9 cellular contexts compared by ENCODE assay signal in the genomic region with DNA sequence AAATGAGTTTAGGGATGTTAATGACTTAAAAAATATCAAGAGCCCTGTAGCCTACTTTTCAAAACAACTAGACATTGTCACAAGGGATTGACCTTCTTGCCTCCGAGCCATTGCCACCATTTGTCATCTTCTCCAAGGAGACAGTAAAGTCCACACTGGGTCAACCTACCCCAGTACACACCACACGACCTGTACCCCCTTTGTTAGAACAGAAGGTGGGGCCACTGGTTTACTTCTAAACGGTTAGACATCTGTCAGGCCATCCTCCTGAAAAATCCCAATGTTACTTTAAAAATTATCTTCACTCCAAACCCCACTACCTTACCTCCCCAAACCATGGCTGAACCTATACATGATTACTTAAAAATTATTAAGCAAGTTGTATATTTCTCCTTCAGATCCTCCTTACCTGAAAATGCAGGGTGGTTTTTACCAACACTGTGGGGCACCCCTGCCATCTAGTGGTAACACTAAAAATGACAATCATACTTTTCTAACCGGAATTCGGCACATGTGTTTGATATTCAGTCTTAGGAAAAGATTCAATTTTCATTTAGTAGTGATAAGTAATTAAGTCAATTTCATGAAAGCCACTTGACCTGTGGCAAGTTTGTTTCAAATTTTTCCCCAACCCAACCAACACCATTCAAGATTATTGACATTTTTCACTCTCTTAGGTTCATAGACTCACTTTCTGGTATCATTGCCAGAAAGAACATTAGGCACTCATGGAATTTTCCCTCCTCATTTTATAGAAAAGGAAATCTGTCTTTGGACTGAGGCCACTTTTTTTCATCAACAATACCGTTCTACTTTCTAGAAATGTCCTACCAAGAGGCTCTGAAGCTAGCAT.
DNase-seq lines count a peak whose midpoint lies in the region; ATAC-seq and TF ChIP-seq lines count a peak whose summit lies in the region.
"Had no signal": no experiment of that assay in that cellular context is flagged by ENCODE, and none has a peak within 500 bp of the region (broad histone marks: within the 10 kb centered on the region; RNA-seq: fewer than 3 reads in every experiment).

No MANE protein-coding gene starts in this region.

- peak; percentile 83 for ATAC-seq in GM21390 (IDR thresholded peaks at IDR 0.05; ENCODE audit: unreplicated experiment)

- H3K9me3 Mint-ChIP-seq in T-helper 2 cell treated with Interferon-gamma antibody and Interleukin-4, amounts not matched to agents 5 μg/mL and 100 μg/mL, for 36 hours, result no peaks in the 10 kb centered on the region

- TF ChIP-seq CTCF in VCaP (conservative IDR thresholded peaks at IDR 0.05) (peak; percentile 88), fibroblast of lung (conservative IDR thresholded peaks at IDR 0.05 in 1 of 2, IDR thresholded peaks at IDR 0.05 in 1 of 2; ENCODE audit: low read depth in 1 of 2, low read length in 2 of 2) (peak; percentile 78 to 83), ovary (IDR thresholded peaks at IDR 0.05) (peak; percentile 35 to 84 (median 83))

- no peak overlapping the region for H2AFZ ChIP-seq in fibroblast of lung (ENCODE audit: low read length)

- H3K27me3 ChIP-seq in fibroblast of lung (ENCODE audit: control insufficient read depth, insufficient read depth, low read length), result no peaks in the 10 kb centered on the region
- H3K27me3 ChIP-seq in ovary, result no peaks in the 10 kb centered on the region
- H3K27me3 ChIP-seq: BLaER1 treated with 17β-estradiol and CSF1 and Interleukin-3, amounts not matched to agents 10 nM and 100 nM had no signal

- DNase-seq in NCI-H1436 (lab: John Stamatoyannopoulos, UW), result peak; percentile 40
- DNase-seq in NCI-H1436 treated with DMSO at 0.1 percent for 48 hours (lab: John Stamatoyannopoulos, UW), result no peak
- peak; percentile 26 for DNase-seq in NCI-H1105 treated with DMSO at 0.1 percent for 48 hours (lab: John Stamatoyannopoulos, UW)
- DNase-seq in fibroblast of lung (ENCODE audit: low read depth in 2 of 2), result peak; percentile 13 to 44
- DNase-seq in ovary, result peak in 2 of 5 donors; percentile 26 to 28
- DNase-seq in T-helper 2 cell treated with Interferon-gamma antibody and Interleukin-4, amounts not matched to agents 5 μg/mL and 100 μg/mL, for 36 hours (ENCODE audit: low spot score), result no peak

- no peak for TF ChIP-seq POLR2A in ovary (IDR thresholded peaks at IDR 0.05)

- no peak for TF ChIP-seq EP300 in ovary (IDR thresholded peaks at IDR 0.05)

- H3K4me1 ChIP-seq in fibroblast of lung (ENCODE audit: control insufficient read depth, extremely low read depth, insufficient read depth, low read length), result no peaks in the 10 kb centered on the region
- H3K4me1 ChIP-seq in ovary (ENCODE audit: insufficient read depth), result peaks cover 1% of the 10 kb centered on the region

- H3K9ac ChIP-seq in fibroblast of lung (ENCODE audit: insufficient read depth, low read length), result no peak overlapping the region
- H3K9ac ChIP-seq: BLaER1 treated with 17β-estradiol and CSF1 and Interleukin-3, amounts not matched to agents 10 nM and 100 nM had no signal

- 40 to 43% (median 42%) methylated on average over 6 of the region's 6 CpGs for WGBS in ovary, 3 donors

- no peak overlapping the region for H3K4me3 ChIP-seq in fibroblast of lung (replicated peaks in 1 of 4; ENCODE audit: control extremely low read depth in 1 of 4, insufficient read depth in 1 of 4, low read depth in 3 of 4, low read length in 4 of 4)
- H3K4me3 ChIP-seq in ovary, result no peak overlapping the region
- H3K4me3 ChIP-seq: BLaER1 treated with 17β-estradiol and CSF1 and Interleukin-3, amounts not matched to agents 10 nM and 100 nM had no signal

- H4K20me1 ChIP-seq in fibroblast of lung (ENCODE audit: control insufficient read depth, extremely low read depth, insufficient read depth, low read length), result no peaks in the 10 kb centered on the region
- H4K20me1 ChIP-seq: BLaER1 treated with 17β-estradiol and CSF1 and Interleukin-3, amounts not matched to agents 10 nM and 100 nM had no signal

- H3K27ac ChIP-seq in VCaP (no peak overlapping the region), fibroblast of lung (ENCODE audit: insufficient read depth, low read length) (no peak overlapping the region), ovary (no peak overlapping the region)
- H3K27ac ChIP-seq: BLaER1 treated with 17β-estradiol and CSF1 and Interleukin-3, amounts not matched to agents 10 nM and 100 nM had no signal

- no peaks in the 10 kb centered on the region for H3K4me1 Mint-ChIP-seq in T-helper 2 cell treated with Interferon-gamma antibody and Interleukin-4, amounts not matched to agents 5 μg/mL and 100 μg/mL, for 36 hours (ENCODE audit: low read depth)

- H3K9me3 ChIP-seq in fibroblast of lung (ENCODE audit: control insufficient read depth, insufficient read depth, low read depth, low read length) (no peaks in the 10 kb centered on the region), ovary (no peaks in the 10 kb centered on the region)
- H3K9me3 ChIP-seq: BLaER1 treated with 17β-estradiol and CSF1 and Interleukin-3, amounts not matched to agents 10 nM and 100 nM had no signal

- H3K79me2 ChIP-seq in fibroblast of lung (ENCODE audit: control insufficient read depth, insufficient read depth, low read length), result no peaks in the 10 kb centered on the region

- H3K36me3 ChIP-seq in fibroblast of lung (ENCODE audit: control insufficient read depth, insufficient read depth, low read length), result no peaks in the 10 kb centered on the region
- H3K36me3 ChIP-seq in ovary, result no peaks in the 10 kb centered on the region
- H3K36me3 ChIP-seq: BLaER1 treated with 17β-estradiol and CSF1 and Interleukin-3, amounts not matched to agents 10 nM and 100 nM had no signal

- H3K4me2 ChIP-seq in fibroblast of lung (ENCODE audit: extremely low read depth, insufficient read depth, low read length), result no peak overlapping the region
- H3K4me2 ChIP-seq: BLaER1 treated with 17β-estradiol and CSF1 and Interleukin-3, amounts not matched to agents 10 nM and 100 nM had no signal

- intact Hi-C loops in ovary (cut with DNase I), result loop anchor here in 1 of 4 donors (10.0 kb wide), 1 partner anchor 1868 kb away; no protein-coding TSS in a partner anchor

- H3K36me3 Mint-ChIP-seq in T-helper 2 cell treated with Interferon-gamma antibody and Interleukin-4, amounts not matched to agents 5 μg/mL and 100 μg/mL, for 36 hours (ENCODE audit: low read depth), result no peaks in the 10 kb centered on the region

- peaks cover 12% of the 10 kb centered on the region for H3K27me3 Mint-ChIP-seq in T-helper 2 cell treated with Interferon-gamma antibody and Interleukin-4, amounts not matched to agents 5 μg/mL and 100 μg/mL, for 36 hours (ENCODE audit: low read depth)

- H3K4me3 Mint-ChIP-seq in T-helper 2 cell treated with Interferon-gamma antibody and Interleukin-4, amounts not matched to agents 5 μg/mL and 100 μg/mL, for 36 hours, result no peak overlapping the region

- no peak overlapping the region for H3K27ac Mint-ChIP-seq in T-helper 2 cell treated with Interferon-gamma antibody and Interleukin-4, amounts not matched to agents 5 μg/mL and 100 μg/mL, for 36 hours

Comparison
In these comparisons a context has a peak if more than half of its experiments do, and no peak if none do; other contexts are left out.
1. DNase-seq: peak in NCI-H1436 (single experiment), NCI-H1105 treated with DMSO at 0.1 percent for 48 hours (single experiment) and fibroblast of lung (2 of 2); none in NCI-H1436 treated with DMSO at 0.1 percent for 48 hours (single experiment) and T-helper 2 cell treated with Interferon-gamma antibody and Interleukin-4, amounts not matched to agents 5 μg/mL and 100 μg/mL, for 36 hours (single experiment).
2. Peak in every context shown above with its lines, with median percentiles within 50 percentile points of each other: CTCF ChIP-seq.